1 cellular context compared by ENCODE assay signal in genomic region chr2:96869824-96870630, GRCh38.
TF ChIP-seq lines count a peak whose summit lies in the region.

Gene SEMA4C (minus strand): TSS chr2:96870080. CDS start chr2:96867886, 2,194 bp downstream.

TF ChIP-seq in HCT116, 20 proteins besides CTCF, POLR2A, EP300 and RAD21 (continued from another document):
- no peak for TF ChIP-seq REST (IDR thresholded peaks at IDR 0.05; ENCODE audit: low read depth)
- no peak for TF ChIP-seq FOSL1 (IDR thresholded peaks at IDR 0.05; ENCODE audit: low read depth)
- TF ChIP-seq EZH2phosphoT487 (IDR thresholded peaks at IDR 0.05; ENCODE audit: borderline replicate concordance): no peak
- no peak for TF ChIP-seq ZNF274 (IDR thresholded peaks at IDR 0.05; ENCODE audit: low read depth, low read length)
